11 cellular contexts compared by ENCODE assay signal in genomic region chr4:119233750-119234149, GRCh38. TPM values are rescaled to one million over a fixed set of nuclear protein-coding genes. Genes with fewer than 3 reads are reported as not detected.
A peak's percentile ranks its signal among the peaks of the same experiment; 100 is the strongest.
DNase-seq lines count a peak whose midpoint lies in the region; ATAC-seq and TF ChIP-seq lines count a peak whose summit lies in the region.
"Had no signal": no experiment of that assay in that cellular context is flagged by ENCODE, and none has a peak within 500 bp of the region (broad histone marks: within the 10 kb centered on the region; RNA-seq: fewer than 3 reads in every experiment).

No MANE protein-coding gene starts in this region.

- CTCF ChIA-PET in CD8-positive, alpha-beta T cell (lab: Charles Lee): no interaction called here
- CTCF ChIA-PET in naive thymus-derived CD4-positive, alpha-beta T cell (lab: Charles Lee): no interaction called here

- peaks cover 81% of the 10 kb centered on the region for H3K4me1 Mint-ChIP-seq in CD8-positive, alpha-beta T cell (ENCODE audit: low read depth)
- peaks cover 34 to 91% (median 55%) of the 10 kb centered on the region in 7 donors for H3K4me1 Mint-ChIP-seq in naive thymus-derived CD4-positive, alpha-beta T cell

- no peaks in the 10 kb centered on the region for H3K36me3 ChIP-seq in CD8-positive, alpha-beta T cell (ENCODE audit: insufficient read depth, low read length)
- H3K36me3 ChIP-seq in naive thymus-derived CD4-positive, alpha-beta T cell (ENCODE audit: control insufficient read depth in 2 of 3, insufficient read depth in 3 of 3, low read length in 3 of 3): peaks cover 0 to 7% (median 0%) of the 10 kb centered on the region in 3 experiments

- H3K9me3 Mint-ChIP-seq in CD8-positive, alpha-beta T cell: no peaks in the 10 kb centered on the region
- H3K9me3 Mint-ChIP-seq in naive thymus-derived CD4-positive, alpha-beta T cell: peaks cover 0 to 3% (median 0%) of the 10 kb centered on the region in 11 donors

- ATAC-seq in CD8-positive, alpha-beta T cell: peak; percentile 55
- ATAC-seq in naive thymus-derived CD4-positive, alpha-beta T cell: no peak
- ATAC-seq in GM19452 (IDR thresholded peaks at IDR 0.05; ENCODE audit: unreplicated experiment): no peak
- no peak for ATAC-seq in HG03159 (IDR thresholded peaks at IDR 0.05; ENCODE audit: unreplicated experiment)

- peaks cover 59% of the 10 kb centered on the region for H3K36me3 Mint-ChIP-seq in CD8-positive, alpha-beta T cell
- peaks cover 12 to 56% (median 39%) of the 10 kb centered on the region in 5 donors for H3K36me3 Mint-ChIP-seq in naive thymus-derived CD4-positive, alpha-beta T cell

- H3K27me3 Mint-ChIP-seq in CD8-positive, alpha-beta T cell (ENCODE audit: low read depth): no peaks in the 10 kb centered on the region
- H3K27me3 Mint-ChIP-seq in naive thymus-derived CD4-positive, alpha-beta T cell: no peaks in the 10 kb centered on the region

- H3K27ac ChIP-seq in CD8-positive, alpha-beta T cell (ENCODE audit: low read depth, low read length): no peak overlapping the region
- H3K27ac ChIP-seq in naive thymus-derived CD4-positive, alpha-beta T cell (ENCODE audit: low read depth, low read length): no peak overlapping the region
- H3K27ac ChIP-seq: RWPE1 had no signal

- H3K9me3 ChIP-seq in CD8-positive, alpha-beta T cell (ENCODE audit: low read length): no peaks in the 10 kb centered on the region
- H3K9me3 ChIP-seq in naive thymus-derived CD4-positive, alpha-beta T cell (ENCODE audit: control insufficient read depth in 2 of 3, low read length in 3 of 3): no peaks in the 10 kb centered on the region

- no peaks in the 10 kb centered on the region for H3K27me3 ChIP-seq in CD8-positive, alpha-beta T cell (ENCODE audit: insufficient read depth, low read length)
- no peaks in the 10 kb centered on the region for H3K27me3 ChIP-seq in naive thymus-derived CD4-positive, alpha-beta T cell (ENCODE audit: control insufficient read depth in 2 of 2, insufficient read depth in 2 of 2, low read length in 2 of 2)

- H3K27ac Mint-ChIP-seq in CD8-positive, alpha-beta T cell: peak overlapping the region; percentile 66
- H3K27ac Mint-ChIP-seq in naive thymus-derived CD4-positive, alpha-beta T cell: peak overlapping the region in 5 of 9 donors; percentile 5 to 66 (median 57)

- TF ChIP-seq CTCF in CD8-positive, alpha-beta T cell (IDR thresholded peaks at IDR 0.05): no peak

- POLR2A ChIA-PET in CD8-positive, alpha-beta T cell (lab: Charles Lee): interaction anchor here (1.1 kb wide), 1 partner anchor 12 kb away, joined by 3 read pairs; no protein-coding TSS in a partner anchor
- POLR2A ChIA-PET in naive thymus-derived CD4-positive, alpha-beta T cell (lab: Charles Lee): interaction anchor here (0.5 to 1.2 kb wide), 2 partner anchors 18 to 20 kb away, joined by 3 read pairs; no protein-coding TSS in a partner anchor

- intact Hi-C loops in CD8-positive, alpha-beta T cell (cut with DNase I, micrococcal nuclease): loop anchor here in 1 of 2 experiments (2.0 to 5.0 kb wide), 2 partner anchors 19 to 34 kb away; no protein-coding TSS in a partner anchor
- intact Hi-C loops in naive thymus-derived CD4-positive, alpha-beta T cell (cut with micrococcal nuclease): no loop called here

- no peak for DNase-seq in CD8-positive, alpha-beta T cell
- DNase-seq in MV-4-11 (lab: John Stamatoyannopoulos, UW) (peak; percentile 28), amniotic epithelial cell (ENCODE audit: low read depth) (peak; percentile 58), NCI-H510A (lab: John Stamatoyannopoulos, UW) (no peak), NCI-H2227 treated with DMSO at 0.1 percent for 48 hours (lab: John Stamatoyannopoulos, UW) (no peak)
- no peak for DNase-seq in naive thymus-derived CD4-positive, alpha-beta T cell
- DNase-seq: HCEC 1CT, NCI-H1105 had no signal

- peak overlapping the region; percentile 19 for H3K4me3 Mint-ChIP-seq in CD8-positive, alpha-beta T cell
- H3K4me3 Mint-ChIP-seq in naive thymus-derived CD4-positive, alpha-beta T cell: peak overlapping the region in 9 of 10 donors; percentile 10 to 79 (median 38)

- no peak overlapping the region for H3K4me3 ChIP-seq in CD8-positive, alpha-beta T cell (ENCODE audit: low read depth, low read length)
- no peak overlapping the region for H3K4me3 ChIP-seq in naive thymus-derived CD4-positive, alpha-beta T cell (ENCODE audit: low read length)

- peaks cover 18% of the 10 kb centered on the region for H3K4me1 ChIP-seq in CD8-positive, alpha-beta T cell (ENCODE audit: insufficient read depth, low read length)
- H3K4me1 ChIP-seq in naive thymus-derived CD4-positive, alpha-beta T cell (ENCODE audit: control insufficient read depth in 2 of 2, insufficient read depth in 2 of 2, low read length in 2 of 2): peaks cover 0 to 9% of the 10 kb centered on the region in 2 donors

RNA-seq across cellular contexts. Expression of gene USP53, which starts 21.2 kb away (rescaled TPM):
- total RNA-seq in CD8-positive, alpha-beta T cell: 10 to 100 TPM; 24.7 to 27.8 TPM
- 10 to 100 TPM in 4 of 5 experiments, 1 to 10 TPM in 1; 7.3 to 29.8 (median 21.2) TPM for total RNA-seq in naive thymus-derived CD4-positive, alpha-beta T cell
- polyA plus RNA-seq in naive thymus-derived CD4-positive, alpha-beta T cell: 10 to 100 TPM; 10.3 to 23.2 TPM

Comparison
In these comparisons a context has a peak if more than half of its experiments do, and no peak if none do; other contexts are left out.
1. DNase-seq: peak in MV-4-11 (single experiment) and amniotic epithelial cell (single experiment); none in CD8-positive, alpha-beta T cell (0 of 7), naive thymus-derived CD4-positive, alpha-beta T cell (0 of 9), NCI-H510A (single experiment) and NCI-H2227 treated with DMSO at 0.1 percent for 48 hours (single experiment).